8 cellular contexts compared by ENCODE assay signal in genomic region chr17:49227436-49228261, GRCh38. TPM values are rescaled to one million over a fixed set of nuclear protein-coding genes. Genes with fewer than 3 reads are reported as not detected.
A peak's percentile ranks its signal among the peaks of the same experiment; 100 is the strongest.
DNase-seq lines count a peak whose midpoint lies in the region; ATAC-seq, FAIRE-seq and TF ChIP-seq lines count a peak whose summit lies in the region.

No MANE protein-coding gene starts in this region.

- TF ChIP-seq POLR2A in H54 (IDR thresholded peaks at IDR 0.05; ENCODE audit: low read depth, low read length): no peak

- H3K4me3 ChIP-seq in lung: no peak overlapping the region

- peaks cover 30% of the 10 kb centered on the region for H3K27me3 Mint-ChIP-seq in activated CD4-positive, alpha-beta T cell treated with anti-CD3 and anti-CD28 coated beads, Interleukin-2, amount 10 ng/mL, durations not matched to agents 7 days and 5 days

- no peak overlapping the region for H3K27ac ChIP-seq in lung (ENCODE audit: low read depth in 1 of 2, low read length in 1 of 2)

- CTCF ChIA-PET in activated CD4-positive, alpha-beta T cell treated with anti-CD3 and anti-CD28 coated beads, Interleukin-2, amount 10 ng/mL, durations not matched to agents 7 days and 5 days (lab: Charles Lee): interaction anchor here (1.0 to 2.5 kb wide), 9 partner anchors 9 to 188 kb away, joined by 3 to 13 read pairs (median 5); partner anchors contain the start of genes ABI3 and GNGT2

- peak; percentile 71 for TF ChIP-seq CTCF in lung (IDR thresholded peaks at IDR 0.05; ENCODE audit: control extremely low read depth, extremely low read depth)

- FAIRE-seq in H54 (lab: Jason Lieb, UNC): no peak

- H3K4me1 Mint-ChIP-seq in activated CD4-positive, alpha-beta T cell treated with anti-CD3 and anti-CD28 coated beads, Interleukin-2, amount 10 ng/mL, durations not matched to agents 7 days and 5 days: peaks cover 35% of the 10 kb centered on the region

- H3K36me3 ChIP-seq in lung (ENCODE audit: control insufficient read depth in 2 of 2, insufficient read depth in 2 of 2, low read length in 2 of 2): no peaks in the 10 kb centered on the region

- peaks cover 13% of the 10 kb centered on the region for H3K36me3 Mint-ChIP-seq in activated CD4-positive, alpha-beta T cell treated with anti-CD3 and anti-CD28 coated beads, Interleukin-2, amount 10 ng/mL, durations not matched to agents 7 days and 5 days (ENCODE audit: low read depth)

- H3K9me3 Mint-ChIP-seq in activated CD4-positive, alpha-beta T cell treated with anti-CD3 and anti-CD28 coated beads, Interleukin-2, amount 10 ng/mL, durations not matched to agents 7 days and 5 days: no peaks in the 10 kb centered on the region

- H3K4me3 Mint-ChIP-seq in activated CD4-positive, alpha-beta T cell treated with anti-CD3 and anti-CD28 coated beads, Interleukin-2, amount 10 ng/mL, durations not matched to agents 7 days and 5 days: no peak overlapping the region

- no peaks in the 10 kb centered on the region for H3K9me3 ChIP-seq in lung (ENCODE audit: control insufficient read depth in 2 of 2, insufficient read depth in 1 of 2, low read length in 1 of 2)

- DNase-seq in Ammon's horn (ENCODE audit: low spot score) (peak; percentile 82), H54 (ENCODE audit: insufficient read length, low spot score) (peak; percentile 86), NCI-H526 (lab: John Stamatoyannopoulos, UW) (peak; percentile 45 to 89), dedifferentiated amniotic fluid mesenchymal stem cell (ENCODE audit: extremely low spot score) (peak; percentile 56), lung (ENCODE audit: low spot score) (peak; percentile 75)
- peak; percentile 85 for DNase-seq in activated CD4-positive, alpha-beta T cell treated with anti-CD3 and anti-CD28 coated beads, Interleukin-2, amount 10 ng/mL, durations not matched to agents 7 days and 5 days
- peak; percentile 61 for DNase-seq in stimulated activated CD8-positive, alpha-beta memory T cell treated with anti-CD3 and anti-CD28 coated beads, Interleukin-12 subunit alpha, Interleukin-12 subunit beta, amount 100 ng/mL, for 4 hours (ENCODE audit: low read depth)

- H3K4me1 ChIP-seq in lung (ENCODE audit: control insufficient read depth in 2 of 2, insufficient read depth in 2 of 2, low read length in 2 of 2): peaks cover 0 to 19% of the 10 kb centered on the region in 2 donors

- no peak overlapping the region for H3K27ac Mint-ChIP-seq in activated CD4-positive, alpha-beta T cell treated with anti-CD3 and anti-CD28 coated beads, Interleukin-2, amount 10 ng/mL, durations not matched to agents 7 days and 5 days

- WGBS in lung, 2 donors: 21 to 22% methylated on average over 5 of the region's 5 CpGs

- no peaks in the 10 kb centered on the region for H3K27me3 ChIP-seq in lung (ENCODE audit: control insufficient read depth, insufficient read depth)

- no peak for ATAC-seq in lung (ENCODE audit: insufficient read depth, low FRiP score)
- ATAC-seq in HG03442 (IDR thresholded peaks at IDR 0.05; ENCODE audit: unreplicated experiment): no peak

- POLR2A ChIA-PET in activated CD4-positive, alpha-beta T cell treated with anti-CD3 and anti-CD28 coated beads, Interleukin-2, amount 10 ng/mL, durations not matched to agents 7 days and 5 days (lab: Charles Lee): no interaction called here

RNA-seq across cellular contexts. Expression of gene PHOSPHO1, which starts 2.9 kb away (rescaled TPM):
- not detected for total RNA-seq in activated CD4-positive, alpha-beta T cell treated with anti-CD3 and anti-CD28 coated beads, Interleukin-2, amount 10 ng/mL, durations not matched to agents 7 days and 5 days
- total RNA-seq in lung: 10 to 100 TPM in 1 of 2 donors, 1 to 10 TPM in 1; 1.6 to 10.2 TPM
- 1 to 10 TPM in 1 of 2 donors, under 1 TPM in 1; 0.37 to 2.2 TPM for polyA plus RNA-seq in lung

RNA-seq across cellular contexts. Expression of gene ABI3, which starts 17.1 kb away (rescaled TPM):
- 10 to 100 TPM; 58.4 to 59.4 TPM for total RNA-seq in activated CD4-positive, alpha-beta T cell treated with anti-CD3 and anti-CD28 coated beads, Interleukin-2, amount 10 ng/mL, durations not matched to agents 7 days and 5 days
- total RNA-seq in lung: 10 to 100 TPM in 1 of 2 donors, 1 to 10 TPM in 1; 6.9 to 20.0 TPM
- polyA plus RNA-seq in lung: 10 to 100 TPM; 16.2 to 19.2 TPM

RNA-seq across cellular contexts. Expression of gene GNGT2, which starts 17.3 kb away (rescaled TPM):
- total RNA-seq in activated CD4-positive, alpha-beta T cell treated with anti-CD3 and anti-CD28 coated beads, Interleukin-2, amount 10 ng/mL, durations not matched to agents 7 days and 5 days: 10 to 100 TPM; 15.0 to 15.9 TPM
- 1 to 10 TPM; 1.8 to 4.7 TPM for total RNA-seq in lung
- polyA plus RNA-seq in lung: 10 to 100 TPM in 1 of 2 donors, 1 to 10 TPM in 1; 9.9 to 12.3 TPM
